In the genomic region with DNA sequence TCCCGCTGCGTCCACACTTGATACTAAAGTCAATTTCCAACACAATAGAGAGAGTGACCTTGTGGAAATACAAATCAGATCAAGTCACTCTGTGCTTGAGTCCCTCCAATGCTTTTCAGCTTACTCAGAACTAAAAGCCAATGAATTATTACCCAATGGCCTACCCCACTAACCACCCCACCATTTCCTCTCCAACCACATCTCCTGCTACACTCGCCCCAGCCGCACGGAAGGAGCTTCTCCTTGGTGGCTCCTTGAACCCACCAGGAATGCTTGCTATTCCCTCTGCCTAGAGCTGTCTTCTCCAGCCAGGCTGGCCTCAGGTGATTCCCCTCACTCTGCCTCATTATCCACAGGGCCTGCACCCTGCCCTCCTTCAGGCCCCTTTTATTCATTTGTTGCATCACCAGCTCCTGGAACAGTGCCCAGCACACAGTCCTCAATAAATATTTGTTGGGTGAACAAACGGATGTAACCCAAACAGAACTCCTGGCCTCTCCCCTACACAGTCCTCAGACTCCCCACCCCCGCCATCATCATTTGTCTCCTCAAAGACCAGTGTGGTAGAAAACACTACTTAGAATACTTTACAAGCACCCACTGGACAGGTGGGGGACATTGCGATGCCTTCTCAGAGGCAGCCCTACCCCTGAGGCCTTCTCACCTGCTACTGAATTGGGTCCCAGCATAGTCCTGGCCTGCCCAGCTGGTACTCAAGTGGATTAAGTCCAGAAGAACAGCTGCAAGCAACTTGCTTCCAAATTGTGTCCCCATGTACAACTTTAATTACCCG, we compare ENCODE assay signal across 8 cellular contexts. TPM values are rescaled to one million over a fixed set of nuclear protein-coding genes. Genes with fewer than 3 reads are reported as not detected.
DNase-seq lines count a peak whose midpoint lies in the region; ATAC-seq and TF ChIP-seq lines count a peak whose summit lies in the region.
"Had no signal": no experiment of that assay in that cellular context is flagged by ENCODE, and none has a peak within 500 bp of the region (broad histone marks: within the 10 kb centered on the region; RNA-seq: fewer than 3 reads in every experiment).

No MANE protein-coding gene starts in this region.

- DNase-seq in NCI-H226 (peak; percentile 93), esophagus muscularis mucosa (ENCODE audit: extremely low spot score) (no peak), suprapubic skin (ENCODE audit: low spot score in 2 of 2) (no peak)
- DNase-seq in activated CD4-positive, alpha-beta memory T cell treated with anti-CD3 and anti-CD28 coated beads for 36 hours, result no peak
- DNase-seq in activated CD4-positive, CD25-positive, alpha-beta regulatory T cell treated with anti-CD3 and anti-CD28 coated beads, Interleukin-2, amount 50 U/mL, for 72 hours, result no peak

- H3K4me3 ChIP-seq in esophagus muscularis mucosa, result no peak overlapping the region
- no peak overlapping the region for H3K4me3 ChIP-seq in suprapubic skin

- H3K36me3 ChIP-seq in esophagus muscularis mucosa (no peaks in the 10 kb centered on the region), suprapubic skin (no peaks in the 10 kb centered on the region)

- H3K9me3 Mint-ChIP-seq in activated CD4-positive, alpha-beta memory T cell treated with anti-CD3 and anti-CD28 coated beads for 36 hours, result no peaks in the 10 kb centered on the region
- H3K9me3 Mint-ChIP-seq: activated naive CD4-positive, alpha-beta T cell treated with anti-CD3 and anti-CD28 coated beads, Interleukin-2, amount 50 U/mL, for 72 hours had no signal

- H3K4me1 ChIP-seq in esophagus muscularis mucosa, result peaks cover 52 to 94% (median 84%) of the 10 kb centered on the region in 4 donors
- H3K4me1 ChIP-seq in suprapubic skin, result peaks cover 58% of the 10 kb centered on the region

- H3K4me1 Mint-ChIP-seq in activated CD4-positive, alpha-beta memory T cell treated with anti-CD3 and anti-CD28 coated beads for 36 hours (ENCODE audit: low read depth), result no peaks in the 10 kb centered on the region

- CTCF ChIA-PET in activated CD4-positive, alpha-beta memory T cell treated with anti-CD3 and anti-CD28 coated beads for 36 hours (lab: Charles Lee), result interaction anchor here (1.2 kb wide), 1 partner anchor 171 kb away, joined by 3 read pairs; no protein-coding TSS in a partner anchor

- no peaks in the 10 kb centered on the region for H3K27me3 ChIP-seq in esophagus muscularis mucosa
- H3K27me3 ChIP-seq in suprapubic skin, result no peaks in the 10 kb centered on the region

- intact Hi-C loops in esophagus muscularis mucosa (cut with DNase I), result loop anchor here (10.0 kb wide), 1 partner anchor 80 kb away; no protein-coding TSS in a partner anchor
- intact Hi-C loops in activated CD4-positive, alpha-beta memory T cell treated with anti-CD3 and anti-CD28 coated beads for 36 hours (cut with micrococcal nuclease), result no loop called here

- H3K4me3 Mint-ChIP-seq in activated CD4-positive, alpha-beta memory T cell treated with anti-CD3 and anti-CD28 coated beads for 36 hours, result no peak overlapping the region

- TF ChIP-seq CTCF in esophagus muscularis mucosa (IDR thresholded peaks at IDR 0.05) (no peak), suprapubic skin (IDR thresholded peaks at IDR 0.05) (no peak)

- H3K9me3 ChIP-seq in esophagus muscularis mucosa (no peaks in the 10 kb centered on the region), suprapubic skin (no peaks in the 10 kb centered on the region)

- peaks cover 1% of the 10 kb centered on the region for H3K27me3 Mint-ChIP-seq in activated CD4-positive, alpha-beta memory T cell treated with anti-CD3 and anti-CD28 coated beads for 36 hours

- POLR2A ChIA-PET in activated CD4-positive, alpha-beta memory T cell treated with anti-CD3 and anti-CD28 coated beads for 36 hours (lab: Charles Lee), result no interaction called here

- no peak overlapping the region for H3K27ac Mint-ChIP-seq in activated CD4-positive, alpha-beta memory T cell treated with anti-CD3 and anti-CD28 coated beads for 36 hours
- H3K27ac Mint-ChIP-seq: activated naive CD4-positive, alpha-beta T cell treated with anti-CD3 and anti-CD28 coated beads, Interleukin-2, amount 50 U/mL, for 72 hours had no signal

- ATAC-seq in GM21619 (IDR thresholded peaks at IDR 0.05; ENCODE audit: unreplicated experiment), result peak; percentile 68
- no peak for ATAC-seq in HG03108 (IDR thresholded peaks at IDR 0.05; ENCODE audit: unreplicated experiment)
- ATAC-seq: activated naive CD4-positive, alpha-beta T cell treated with anti-CD3 and anti-CD28 coated beads, Interleukin-2, amount 50 U/mL, for 72 hours had no signal

- TF ChIP-seq EP300 in esophagus muscularis mucosa (IDR thresholded peaks at IDR 0.05) (no peak), suprapubic skin (IDR thresholded peaks at IDR 0.05) (no peak)

- H3K36me3 Mint-ChIP-seq in activated CD4-positive, alpha-beta memory T cell treated with anti-CD3 and anti-CD28 coated beads for 36 hours, result no peaks in the 10 kb centered on the region
- H3K36me3 Mint-ChIP-seq: activated naive CD4-positive, alpha-beta T cell treated with anti-CD3 and anti-CD28 coated beads, Interleukin-2, amount 50 U/mL, for 72 hours had no signal

- H3K27ac ChIP-seq in esophagus muscularis mucosa (replicated peaks in 1 of 4) (peak overlapping the region; percentile 71 to 79 (median 78)), suprapubic skin (peak overlapping the region; percentile 71)

- TF ChIP-seq POLR2A in esophagus muscularis mucosa (IDR thresholded peaks at IDR 0.05; ENCODE audit: low read depth) (no peak), suprapubic skin (IDR thresholded peaks at IDR 0.05) (no peak)

- 80% methylated on average over 9 of the region's 9 CpGs for WGBS in esophagus muscularis mucosa
- 69% methylated on average over 9 of the region's 9 CpGs for WGBS in suprapubic skin

RNA-seq across cellular contexts. Expression of gene ABTB2, which starts 12.6 kb away (rescaled TPM):
- total RNA-seq in esophagus muscularis mucosa, result 1 to 10 TPM; 5.0 to 8.0 (median 7.2) TPM
- 10 to 100 TPM in 3 of 4 donors, 1 to 10 TPM in 1; 5.4 to 15.6 (median 12.8) TPM for total RNA-seq in suprapubic skin
- total RNA-seq in activated CD4-positive, alpha-beta memory T cell treated with anti-CD3 and anti-CD28 coated beads for 36 hours, result 1 to 10 TPM; 1.8 to 1.9 TPM
